In genomic region chr3:25103391-25103790, GRCh38 we compare ENCODE assay signal across 24 cellular contexts.
DNase-seq lines count a peak whose midpoint lies in the region; ATAC-seq and TF ChIP-seq lines count a peak whose summit lies in the region.
"Had no signal": no experiment of that assay in that cellular context is flagged by ENCODE, and none has a peak within 500 bp of the region (broad histone marks: within the 10 kb centered on the region; RNA-seq: fewer than 3 reads in every experiment).

No MANE protein-coding gene starts in this region.

- H3K27ac Mint-ChIP-seq in stimulated activated naive CD8-positive, alpha-beta T cell treated with anti-CD3 and anti-CD28 coated beads, Interleukin-15, amount 100 ng/mL, for 72 hours = no peak overlapping the region
- H3K27ac Mint-ChIP-seq in CD4-positive, alpha-beta T cell = no peak overlapping the region
- H3K27ac Mint-ChIP-seq: B cell had no signal

- no peaks in the 10 kb centered on the region for H3K27me3 Mint-ChIP-seq in stimulated activated naive CD8-positive, alpha-beta T cell treated with anti-CD3 and anti-CD28 coated beads, Interleukin-15, amount 100 ng/mL, for 72 hours
- H3K27me3 Mint-ChIP-seq in CD4-positive, alpha-beta T cell = no peaks in the 10 kb centered on the region
- H3K27me3 Mint-ChIP-seq: B cell had no signal

- no peaks in the 10 kb centered on the region for H3K9me3 ChIP-seq in neuron (ENCODE audit: low read length)
- no peaks in the 10 kb centered on the region for H3K9me3 ChIP-seq in CD4-positive, alpha-beta T cell (ENCODE audit: control insufficient read depth, low read length)
- H3K9me3 ChIP-seq: SJCRH30 had no signal

- no peaks in the 10 kb centered on the region for H3K36me3 Mint-ChIP-seq in CD4-positive, alpha-beta T cell (ENCODE audit: low read depth)
- H3K36me3 Mint-ChIP-seq: CD14-positive monocyte had no signal

- CTCF ChIA-PET in CD4-positive, alpha-beta T cell (lab: Charles Lee) = no interaction called here

- H3K4me3 Mint-ChIP-seq in stimulated activated naive CD8-positive, alpha-beta T cell treated with anti-CD3 and anti-CD28 coated beads, Interleukin-15, amount 100 ng/mL, for 72 hours = no peak overlapping the region
- H3K4me3 Mint-ChIP-seq in CD4-positive, alpha-beta T cell = no peak overlapping the region
- H3K4me3 Mint-ChIP-seq: B cell, CD14-positive monocyte had no signal

- H2AFZ ChIP-seq in neuron (ENCODE audit: low read depth, low read length) = peak overlapping the region; percentile 24

- H3K36me3 ChIP-seq in neuron (ENCODE audit: insufficient read depth, low read length) = no peaks in the 10 kb centered on the region
- H3K36me3 ChIP-seq: SJCRH30 had no signal

- peaks cover 4% of the 10 kb centered on the region for H3K4me1 ChIP-seq in neuron (ENCODE audit: insufficient read depth, low read length)
- H3K4me1 ChIP-seq: SJCRH30 had no signal

- no peaks in the 10 kb centered on the region for H3K4me1 Mint-ChIP-seq in stimulated activated naive CD8-positive, alpha-beta T cell treated with anti-CD3 and anti-CD28 coated beads, Interleukin-15, amount 100 ng/mL, for 72 hours
- H3K4me1 Mint-ChIP-seq in CD4-positive, alpha-beta T cell (ENCODE audit: low read depth) = no peaks in the 10 kb centered on the region
- H3K4me1 Mint-ChIP-seq: B cell, CD14-positive monocyte had no signal

- H3K27me3 ChIP-seq in neuron (ENCODE audit: insufficient read depth, low read length) = no peaks in the 10 kb centered on the region
- H3K27me3 ChIP-seq in CD4-positive, alpha-beta T cell (ENCODE audit: control insufficient read depth, insufficient read depth, low read length) = no peaks in the 10 kb centered on the region
- H3K27me3 ChIP-seq: SJCRH30 had no signal

- intact Hi-C loops in CD4-positive, alpha-beta T cell (cut with DNase I, micrococcal nuclease) = no loop called here

- H3K9me3 Mint-ChIP-seq in stimulated activated naive CD8-positive, alpha-beta T cell treated with anti-CD3 and anti-CD28 coated beads, Interleukin-15, amount 100 ng/mL, for 72 hours = peaks cover 0 to 7% of the 10 kb centered on the region in 2 donors
- no peaks in the 10 kb centered on the region for H3K9me3 Mint-ChIP-seq in CD4-positive, alpha-beta T cell

- ATAC-seq in stimulated activated naive CD8-positive, alpha-beta T cell treated with anti-CD3 and anti-CD28 coated beads, Interleukin-15, amount 100 ng/mL, for 72 hours = no peak
- no peak for ATAC-seq in HG03521 (IDR thresholded peaks at IDR 0.05; ENCODE audit: unreplicated experiment)
- ATAC-seq in CD4-positive, alpha-beta T cell (ENCODE audit: poor library complexity) = no peak
- ATAC-seq: GM12878, K562, PC-3, Right ventricle myocardium inferior had no signal

- DNase-seq in EL (peak; percentile 21), NCI-H69 (lab: John Stamatoyannopoulos, UW) (peak; percentile 73), choroid plexus epithelial cell (ENCODE audit: low read depth) (peak; percentile 5)
- no peak for DNase-seq in stimulated activated naive CD8-positive, alpha-beta T cell treated with anti-CD3 and anti-CD28 coated beads, Interleukin-15, amount 100 ng/mL, for 72 hours
- DNase-seq in CD4-positive, alpha-beta T cell = no peak
- DNase-seq: GDM1; Kasumi-1; MV-4-11; NCI-H1105; NCI-H1436 treated with DMSO at 0.1 percent for 48 hours; NCI-H187 treated with DMSO at 0.1 percent for 48 hours; NCI-H2107; NCI-H524 treated with DMSO at 0.1 percent for 48 hours; NCI-H82; NK-92 treated with Interleukin-12 subunit alpha and Interleukin-12 subunit beta, amount 100 ng/mL, for 24 hours; PC-3 had no signal

- no peak overlapping the region for H3K27ac ChIP-seq in CD4-positive, alpha-beta T cell (ENCODE audit: low read depth, low read length)
- H3K27ac ChIP-seq: SJCRH30 had no signal

- POLR2A ChIA-PET in CD4-positive, alpha-beta T cell (lab: Charles Lee) = no interaction called here

- TF ChIP-seq CTCF in choroid plexus epithelial cell (conservative IDR thresholded peaks at IDR 0.05; ENCODE audit: low read depth, low read length) = no peak
- no peak for TF ChIP-seq CTCF in CD4-positive, alpha-beta T cell (IDR thresholded peaks at IDR 0.05)

- no peak overlapping the region for H3K4me3 ChIP-seq in choroid plexus epithelial cell (ENCODE audit: low read depth, low read length)
- no peak overlapping the region for H3K4me3 ChIP-seq in neuron (ENCODE audit: low read length)
- H3K4me3 ChIP-seq: GM12878, K562, SJCRH30 had no signal

Comparison
In these comparisons a context has a peak if more than half of its experiments do, and no peak if none do; other contexts are left out.
1. DNase-seq: peak in EL (single experiment), NCI-H69 (single experiment) and choroid plexus epithelial cell (single experiment); none in stimulated activated naive CD8-positive, alpha-beta T cell treated with anti-CD3 and anti-CD28 coated beads, Interleukin-15, amount 100 ng/mL, for 72 hours (0 of 2) and CD4-positive, alpha-beta T cell (0 of 10).